ENCODE assay signal across 26 cellular contexts in genomic region chr17:73062726-73063125, GRCh38.
"Had no signal": no experiment of that assay in that cellular context is flagged by ENCODE, and none has a peak within 500 bp of the region (broad histone marks: within the 10 kb centered on the region; RNA-seq: fewer than 3 reads in every experiment).

No MANE protein-coding gene starts in this region.

- H3K4me3 ChIP-seq: heart left ventricle, left ventricle myocardium inferior, lung, neural progenitor cell, pancreas, prostate gland, sigmoid colon, spleen, suprapubic skin, thoracic aorta, tibial artery had no signal

- ATAC-seq: heart left ventricle; left colon; natural killer cell; pancreas; right cardiac atrium; stimulated activated effector memory CD8-positive, alpha-beta T cell treated with anti-CD3 and anti-CD28 coated beads, Interleukin-12 subunit alpha, Interleukin-12 subunit beta, amount 100 ng/mL, for 72 hours had no signal

- H3K9me3 ChIP-seq: left ventricle myocardium inferior, pancreas, prostate gland, sigmoid colon, spleen, suprapubic skin, thoracic aorta, tibial artery had no signal

- H3K27me3 ChIP-seq: heart left ventricle, neural progenitor cell, pancreas, sigmoid colon, spleen, suprapubic skin, tibial artery had no signal

- H3K4me1 ChIP-seq: neural progenitor cell, pancreas, prostate gland, sigmoid colon had no signal

- H3K27ac ChIP-seq: heart left ventricle, left ventricle myocardium inferior, neural progenitor cell, pancreas, prostate gland, sigmoid colon, suprapubic skin, thoracic aorta had no signal

- DNase-seq: heart left ventricle; hypothalamus; immature natural killer cell; kidney; left colon; left ventricle myocardium inferior; mesendoderm; naive B cell; natural killer cell; nephron progenitor cell; pancreas; posterior cingulate gyrus; retina; right cardiac atrium; sigmoid colon; small intestine; spleen; stimulated activated CD4-positive, alpha-beta T cell treated with anti-CD3 and anti-CD28 coated beads, Interleukin-4, amount 100 ng/mL, for 24 hours; stimulated activated naive CD4-positive, alpha-beta T cell; tibial artery had no signal

- H3K36me3 ChIP-seq: left ventricle myocardium inferior, neural progenitor cell, pancreas, prostate gland, sigmoid colon, suprapubic skin, thoracic aorta, tibial artery had no signal
